ENCODE assay signal across 6 cellular contexts in genomic region chr13:33405371-33405770, GRCh38.
"Had no signal": no experiment of that assay in that cellular context is flagged by ENCODE, and none has a peak within 500 bp of the region (broad histone marks: within the 10 kb centered on the region; RNA-seq: fewer than 3 reads in every experiment).

No MANE protein-coding gene starts in this region.

- H3K9me3 Mint-ChIP-seq: GM23338, H9 had no signal

- H3K27ac Mint-ChIP-seq: GM23338, H9 had no signal

- H3K4me3 Mint-ChIP-seq: GM23338, H9 had no signal

- DNase-seq: H9, HCEC 1CT, IMR-90, KG1 had no signal

- ATAC-seq: GM23338, K562 had no signal
